In the genomic region with DNA sequence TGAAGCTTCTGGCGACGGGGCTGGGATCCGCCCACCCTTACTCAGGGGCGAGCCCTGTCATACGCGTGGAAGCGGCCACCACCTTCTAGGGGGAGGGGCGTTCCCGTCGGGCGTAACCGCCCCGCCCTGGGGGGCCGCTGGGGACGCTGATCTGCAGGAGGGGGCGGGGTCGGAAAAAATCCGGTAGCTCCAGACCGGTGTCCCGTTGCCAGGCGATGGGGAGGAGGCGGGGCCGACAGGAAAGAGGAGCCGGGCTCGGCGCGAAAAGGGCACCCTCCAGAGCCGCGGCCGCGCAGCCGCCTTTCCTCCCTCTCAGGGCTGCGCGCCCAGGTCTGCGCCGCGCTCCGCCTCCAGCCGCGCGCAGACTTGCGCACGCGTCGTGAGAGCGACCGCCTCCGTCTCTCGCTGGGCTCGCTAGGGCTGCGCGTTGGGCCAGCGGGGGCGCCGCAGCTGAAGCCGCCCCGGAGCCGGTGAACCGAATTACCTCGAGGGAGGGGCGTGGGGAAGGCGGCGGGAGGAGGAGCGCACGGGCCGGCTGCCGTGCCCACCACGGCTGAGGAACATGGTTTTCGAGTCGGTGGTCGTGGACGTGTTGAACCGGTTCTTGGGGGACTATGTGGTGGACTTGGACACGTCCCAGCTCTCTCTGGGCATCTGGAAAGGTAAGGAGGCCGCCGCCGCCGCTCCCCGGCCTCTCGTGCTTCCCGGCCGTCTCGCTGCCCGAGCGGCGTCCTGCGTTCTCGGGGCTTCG, we compare ENCODE assay signal across 1 cellular context.
TF ChIP-seq lines count a peak whose summit lies in the region.

Gene VPS13A (plus strand): TSS at position 392 of the 751 bp plus-strand sequence. CDS start 171 bp downstream, at position 563.

TF ChIP-seq in HepG2, 621 proteins besides CTCF, POLR2A, EP300 and RAD21 (continued from another document and continues in another):
- TF ChIP-seq ZNF275 (CRISPR knock-in tag; IDR thresholded peaks at IDR 0.05; ENCODE audit: borderline replicate concordance), result no peak
- TF ChIP-seq, protein P1, sequence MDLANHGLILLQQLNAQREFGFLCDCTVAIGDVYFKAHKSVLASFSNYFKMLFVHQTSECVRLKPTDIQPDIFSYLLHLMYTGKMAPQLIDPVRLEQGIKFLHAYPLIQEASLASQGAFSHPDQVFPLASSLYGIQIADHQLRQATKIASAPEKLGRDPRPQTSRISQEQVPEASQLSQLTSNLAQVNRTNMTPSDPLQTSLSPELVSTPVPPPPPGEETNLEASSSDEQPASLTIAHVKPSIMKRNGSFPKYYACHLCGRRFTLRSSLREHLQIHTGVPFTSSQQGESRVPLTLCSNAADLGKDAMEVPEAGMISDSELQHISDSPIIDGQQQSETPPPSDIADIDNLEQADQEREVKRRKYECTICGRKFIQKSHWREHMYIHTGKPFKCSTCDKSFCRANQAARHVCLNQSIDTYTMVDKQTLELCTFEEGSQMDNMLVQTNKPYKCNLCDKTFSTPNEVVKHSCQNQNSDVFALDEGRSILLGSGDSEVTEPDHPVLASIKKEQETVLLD (CRISPR knock-in tag; IDR thresholded peaks at IDR 0.05; ENCODE audit: low read depth), result peak; percentile 92
- TF ChIP-seq AHR (CRISPR knock-in tag; IDR thresholded peaks at IDR 0.05), result no peak
- no peak for TF ChIP-seq CAMTA2 (CRISPR knock-in tag; IDR thresholded peaks at IDR 0.05; ENCODE audit: borderline replicate concordance)
- TF ChIP-seq TEAD3 (CRISPR knock-in tag; optimal IDR thresholded peaks at IDR 0.05; ENCODE audit: borderline replicate concordance), result peak; percentile 6
- TF ChIP-seq ATF7 (IDR thresholded peaks at IDR 0.05), result no peak
- no peak for TF ChIP-seq ATF7 (CRISPR knock-in tag; IDR thresholded peaks at IDR 0.05)
- TF ChIP-seq TOPORS (CRISPR knock-in tag; IDR thresholded peaks at IDR 0.05), result 0 out of 2 replicates have a peak, but pooled peaks have one; percentile 27
- TF ChIP-seq, protein P2, sequence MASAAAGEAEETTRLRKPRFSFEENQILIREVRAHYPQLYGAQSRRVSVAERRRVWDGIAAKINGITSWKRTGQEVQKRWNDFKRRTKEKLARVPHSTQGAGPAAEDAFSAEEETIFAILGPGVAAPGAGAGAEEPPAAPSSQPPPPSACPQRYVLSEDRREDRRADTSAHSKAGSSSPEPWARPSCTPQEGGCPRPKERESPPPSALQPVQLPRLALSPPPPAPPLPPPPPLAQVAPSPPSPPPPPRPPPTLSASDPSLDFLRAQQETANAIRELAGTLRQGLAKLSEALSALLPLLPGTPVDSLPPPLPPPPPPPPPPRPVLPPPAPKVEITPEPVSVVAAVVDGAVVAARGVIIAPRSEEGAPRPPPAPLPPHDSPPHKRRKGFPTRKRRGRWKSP (CRISPR knock-in tag; IDR thresholded peaks at IDR 0.05), result peak; percentile 99
- peak; percentile 62 for TF ChIP-seq HNRNPK (IDR thresholded peaks at IDR 0.05; ENCODE audit: low read depth, low read length, poor library complexity, severe bottlenecking)
- TF ChIP-seq AKAP8 (CRISPR knock-in tag; IDR thresholded peaks at IDR 0.05), result 0 out of 2 replicates have a peak, but pooled peaks have one; percentile 10
- TF ChIP-seq NR1H2 (CRISPR knock-in tag; IDR thresholded peaks at IDR 0.05; ENCODE audit: borderline replicate concordance, low read depth), result no peak; the same call in 1 of the 2 replicates
- TF ChIP-seq ZNF616 (CRISPR knock-in tag; IDR thresholded peaks at IDR 0.05; ENCODE audit: low read depth), result no peak
- no peak for TF ChIP-seq ZNF782 (CRISPR knock-in tag; IDR thresholded peaks at IDR 0.05; ENCODE audit: borderline replicate concordance)
- no peak for TF ChIP-seq ZNF432 (CRISPR knock-in tag; IDR thresholded peaks at IDR 0.05; ENCODE audit: borderline replicate concordance)
- TF ChIP-seq E2F2 (CRISPR knock-in tag; IDR thresholded peaks at IDR 0.05; ENCODE audit: borderline replicate concordance), result no peak
- TF ChIP-seq, protein P3, sequence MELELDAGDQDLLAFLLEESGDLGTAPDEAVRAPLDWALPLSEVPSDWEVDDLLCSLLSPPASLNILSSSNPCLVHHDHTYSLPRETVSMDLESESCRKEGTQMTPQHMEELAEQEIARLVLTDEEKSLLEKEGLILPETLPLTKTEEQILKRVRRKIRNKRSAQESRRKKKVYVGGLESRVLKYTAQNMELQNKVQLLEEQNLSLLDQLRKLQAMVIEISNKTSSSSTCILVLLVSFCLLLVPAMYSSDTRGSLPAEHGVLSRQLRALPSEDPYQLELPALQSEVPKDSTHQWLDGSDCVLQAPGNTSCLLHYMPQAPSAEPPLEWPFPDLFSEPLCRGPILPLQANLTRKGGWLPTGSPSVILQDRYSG (CRISPR knock-in tag; IDR thresholded peaks at IDR 0.05), result no peak
- TF ChIP-seq ZNF160 (CRISPR knock-in tag; IDR thresholded peaks at IDR 0.05), result peak; percentile 7; the same call in 1 of the 2 replicates
- 0 out of 2 replicates have a peak, but pooled peaks have one; percentile 32 for TF ChIP-seq ZNF598 (CRISPR knock-in tag; IDR thresholded peaks at IDR 0.05; ENCODE audit: borderline replicate concordance)
- peak; percentile 77 for TF ChIP-seq ASH2L (IDR thresholded peaks at IDR 0.05; ENCODE audit: insufficient read length, low read depth, low read length)
- TF ChIP-seq ZFP62 (CRISPR knock-in tag; IDR thresholded peaks at IDR 0.05), result no peak
- peak; percentile 94; the same call in 1 of the 2 replicates for TF ChIP-seq MTF2 (CRISPR knock-in tag; IDR thresholded peaks at IDR 0.05; ENCODE audit: borderline replicate concordance)
- TF ChIP-seq HNRNPUL1 (IDR thresholded peaks at IDR 0.05; ENCODE audit: low read depth, low read length), result no peak
- TF ChIP-seq GRHL1 (CRISPR knock-in tag; conservative IDR thresholded peaks at IDR 0.05), result no peak
- TF ChIP-seq SMARCE1 (IDR thresholded peaks at IDR 0.05; ENCODE audit: borderline replicate concordance), result no peak
- peak; percentile 36; the same call in 1 of the 2 replicates for TF ChIP-seq FOSL2 (CRISPR knock-in tag; IDR thresholded peaks at IDR 0.05)
- TF ChIP-seq ZFP41 (CRISPR knock-in tag; IDR thresholded peaks at IDR 0.05; ENCODE audit: borderline replicate concordance), result no peak
- no peak; the same call in 1 of the 2 replicates for TF ChIP-seq SPEN (CRISPR knock-in tag; IDR thresholded peaks at IDR 0.05; ENCODE audit: low read depth)
- TF ChIP-seq EEA1 (CRISPR knock-in tag; IDR thresholded peaks at IDR 0.05; ENCODE audit: borderline replicate concordance), result no peak
- peak; percentile 5; the same call in 1 of the 2 replicates for TF ChIP-seq ZNF331 (CRISPR knock-in tag; IDR thresholded peaks at IDR 0.05)
- no peak for TF ChIP-seq FOXK2 (IDR thresholded peaks at IDR 0.05)
- no peak for TF ChIP-seq JUNB (CRISPR knock-in tag; IDR thresholded peaks at IDR 0.05; ENCODE audit: borderline replicate concordance)
- TF ChIP-seq NFRKB (IDR thresholded peaks at IDR 0.05), result no peak
- peak; percentile 35; the same call in 1 of the 2 replicates for TF ChIP-seq ISL2 (CRISPR knock-in tag; IDR thresholded peaks at IDR 0.05)
- TF ChIP-seq TARDBP (CRISPR knock-in tag; IDR thresholded peaks at IDR 0.05), result peak; percentile 31; the same call in 1 of the 2 replicates
- no peak for TF ChIP-seq ESRRA (CRISPR knock-in tag; IDR thresholded peaks at IDR 0.05; ENCODE audit: low read depth)
- no peak for TF ChIP-seq HMGA1 (CRISPR knock-in tag; conservative IDR thresholded peaks at IDR 0.05)
- peak; percentile 86 for TF ChIP-seq PHF8 (CRISPR knock-in tag; IDR thresholded peaks at IDR 0.05)
- peak; percentile 53; the same call in 1 of the 2 replicates for TF ChIP-seq HES4 (CRISPR knock-in tag; IDR thresholded peaks at IDR 0.05; ENCODE audit: borderline replicate concordance)
- no peak for TF ChIP-seq BRCA1 (CRISPR knock-in tag; IDR thresholded peaks at IDR 0.05)
- no peak for TF ChIP-seq ZNF678 (CRISPR knock-in tag; IDR thresholded peaks at IDR 0.05)
- TF ChIP-seq, protein P4, sequence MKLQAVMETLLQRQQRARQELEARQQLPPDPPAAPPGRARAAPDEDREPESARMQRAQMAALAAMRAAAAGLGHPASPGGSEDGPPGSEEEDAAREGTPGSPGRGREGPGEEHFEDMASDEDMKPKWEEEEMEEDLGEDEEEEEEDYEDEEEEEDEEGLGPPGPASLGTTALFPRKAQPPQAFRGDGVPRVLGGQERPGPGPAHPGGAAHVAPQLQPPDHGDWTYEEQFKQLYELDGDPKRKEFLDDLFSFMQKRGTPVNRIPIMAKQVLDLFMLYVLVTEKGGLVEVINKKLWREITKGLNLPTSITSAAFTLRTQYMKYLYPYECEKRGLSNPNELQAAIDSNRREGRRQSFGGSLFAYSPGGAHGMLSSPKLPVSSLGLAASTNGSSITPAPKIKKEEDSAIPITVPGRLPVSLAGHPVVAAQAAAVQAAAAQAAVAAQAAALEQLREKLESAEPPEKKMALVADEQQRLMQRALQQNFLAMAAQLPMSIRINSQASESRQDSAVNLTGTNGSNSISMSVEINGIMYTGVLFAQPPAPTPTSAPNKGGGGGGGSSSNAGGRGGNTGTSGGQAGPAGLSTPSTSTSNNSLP (IDR thresholded peaks at IDR 0.05; ENCODE audit: low read depth, low read length), result no peak
- TF ChIP-seq GATAD1 (CRISPR knock-in tag; IDR thresholded peaks at IDR 0.05), result no peak; the same call in 1 of the 2 replicates
- no peak for TF ChIP-seq RBAK (CRISPR knock-in tag; IDR thresholded peaks at IDR 0.05)
- no peak for TF ChIP-seq SKIL (CRISPR knock-in tag; IDR thresholded peaks at IDR 0.05; ENCODE audit: borderline replicate concordance)
- no peak; the same call in none of the 2 replicates for TF ChIP-seq ZNF556 (CRISPR knock-in tag; IDR thresholded peaks at IDR 0.05; ENCODE audit: borderline replicate concordance)
- TF ChIP-seq ATF7-NPFF (CRISPR knock-in tag; IDR thresholded peaks at IDR 0.05; ENCODE audit: low read depth), result 0 out of 2 replicates have a peak, but pooled peaks have one; percentile 25
- TF ChIP-seq DNMT3B (CRISPR knock-in tag; conservative IDR thresholded peaks at IDR 0.05), result no peak
- no peak for TF ChIP-seq LRRFIP1 (CRISPR knock-in tag; conservative IDR thresholded peaks at IDR 0.05)
- no peak for TF ChIP-seq NCOA5 (CRISPR knock-in tag; IDR thresholded peaks at IDR 0.05)
- TF ChIP-seq ZNF350 (CRISPR knock-in tag; IDR thresholded peaks at IDR 0.05; ENCODE audit: borderline replicate concordance, low read depth), result peak; percentile 36; the same call in 1 of the 2 replicates
- TF ChIP-seq FOXC1 (CRISPR knock-in tag; IDR thresholded peaks at IDR 0.05; ENCODE audit: borderline replicate concordance), result peak; percentile 14; the same call in 1 of the 2 replicates
- peak; percentile 27; the same call in 1 of the 2 replicates for TF ChIP-seq GZF1 (CRISPR knock-in tag; IDR thresholded peaks at IDR 0.05)
- no peak for TF ChIP-seq ZNF251 (CRISPR knock-in tag; IDR thresholded peaks at IDR 0.05)
